ENCODE assay signal across 9 cellular contexts in genomic region chr3:32457971-32458471, GRCh38. TPM values are rescaled to one million over a fixed set of nuclear protein-coding genes. Genes with fewer than 3 reads are reported as not detected.
DNase-seq lines count a peak whose midpoint lies in the region; ATAC-seq and TF ChIP-seq lines count a peak whose summit lies in the region.
"Had no signal": no experiment of that assay in that cellular context is flagged by ENCODE, and none has a peak within 500 bp of the region (broad histone marks: within the 10 kb centered on the region; RNA-seq: fewer than 3 reads in every experiment).

No MANE protein-coding gene starts in this region.

- peak; percentile 32 to 70 for ATAC-seq in activated naive CD4-positive, alpha-beta T cell treated with anti-CD3 and anti-CD28 coated beads, Interleukin-2, amount 50 U/mL, for 72 hours
- no peak for ATAC-seq in HG02870 (IDR thresholded peaks at IDR 0.05; ENCODE audit: unreplicated experiment)
- ATAC-seq in GM21529 (IDR thresholded peaks at IDR 0.05; ENCODE audit: unreplicated experiment): no peak

- TF ChIP-seq CTCF in Peyer's patch (IDR thresholded peaks at IDR 0.05): no peak

- no peaks in the 10 kb centered on the region for H3K36me3 ChIP-seq in Peyer's patch
- H3K36me3 ChIP-seq: cardiac muscle cell had no signal

- H3K27ac Mint-ChIP-seq in activated naive CD4-positive, alpha-beta T cell treated with anti-CD3 and anti-CD28 coated beads, Interleukin-2, amount 50 U/mL, for 72 hours: peak overlapping the region; percentile 87 to 96

- H3K27ac ChIP-seq in Peyer's patch: peak overlapping the region; percentile 66 to 83 (median 75)
- H3K27ac ChIP-seq: cardiac muscle cell had no signal

- no peaks in the 10 kb centered on the region for H3K27me3 ChIP-seq in Peyer's patch
- H3K27me3 ChIP-seq: cardiac muscle cell had no signal

- TF ChIP-seq POLR2A in GM19099 (IDR thresholded peaks at IDR 0.05; ENCODE audit: extremely low read depth, insufficient read length, low read depth): peak; percentile 32
- TF ChIP-seq POLR2A in Peyer's patch (IDR thresholded peaks at IDR 0.05): no peak

- peaks cover 0 to 4% of the 10 kb centered on the region in 2 donors for H3K9me3 Mint-ChIP-seq in activated naive CD4-positive, alpha-beta T cell treated with anti-CD3 and anti-CD28 coated beads, Interleukin-2, amount 50 U/mL, for 72 hours

- peaks cover 5 to 23% of the 10 kb centered on the region in 2 donors for H3K36me3 Mint-ChIP-seq in activated naive CD4-positive, alpha-beta T cell treated with anti-CD3 and anti-CD28 coated beads, Interleukin-2, amount 50 U/mL, for 72 hours

- peaks cover 0 to 46% (median 16%) of the 10 kb centered on the region in 4 donors for H3K4me1 ChIP-seq in Peyer's patch

- DNase-seq in Peyer's patch (peak in 2 of 3 donors; percentile 71 to 79), pons (ENCODE audit: low spot score) (peak; percentile 66), RPMI8226 (no peak), hypothalamus (lab: John Stamatoyannopoulos, UW) (no peak)
- DNase-seq in activated naive CD4-positive, alpha-beta T cell treated with anti-CD3 and anti-CD28 coated beads, Interleukin-2, amount 50 U/mL, for 72 hours (ENCODE audit: low spot score in 2 of 2): peak in 1 of 2 donors; percentile 48

- H3K4me3 ChIP-seq in Peyer's patch: peak overlapping the region in 1 of 4 donors; percentile 10
- H3K4me3 ChIP-seq: cardiac muscle cell had no signal

- no peaks in the 10 kb centered on the region for H3K9me3 ChIP-seq in Peyer's patch

RNA-seq across cellular contexts. Expression of gene CMTM6, which starts 44.6 kb away (rescaled TPM):
- total RNA-seq in Peyer's patch: 10 to 100 TPM; 14.9 to 32.8 (median 26.8) TPM
- 10 to 100 TPM; 38.1 to 72.7 TPM for total RNA-seq in activated naive CD4-positive, alpha-beta T cell treated with anti-CD3 and anti-CD28 coated beads, Interleukin-2, amount 50 U/mL, for 72 hours

Comparison
In these comparisons a context has a peak if more than half of its experiments do, and no peak if none do; other contexts are left out.
1. DNase-seq: peak in Peyer's patch (2 of 3) and pons (single experiment); none in RPMI8226 (single experiment) and hypothalamus (0 of 51).
2. ATAC-seq: peak in activated naive CD4-positive, alpha-beta T cell treated with anti-CD3 and anti-CD28 coated beads, Interleukin-2, amount 50 U/mL, for 72 hours (2 of 2); none in HG02870 (single experiment) and GM21529 (single experiment).